In the genomic region with DNA sequence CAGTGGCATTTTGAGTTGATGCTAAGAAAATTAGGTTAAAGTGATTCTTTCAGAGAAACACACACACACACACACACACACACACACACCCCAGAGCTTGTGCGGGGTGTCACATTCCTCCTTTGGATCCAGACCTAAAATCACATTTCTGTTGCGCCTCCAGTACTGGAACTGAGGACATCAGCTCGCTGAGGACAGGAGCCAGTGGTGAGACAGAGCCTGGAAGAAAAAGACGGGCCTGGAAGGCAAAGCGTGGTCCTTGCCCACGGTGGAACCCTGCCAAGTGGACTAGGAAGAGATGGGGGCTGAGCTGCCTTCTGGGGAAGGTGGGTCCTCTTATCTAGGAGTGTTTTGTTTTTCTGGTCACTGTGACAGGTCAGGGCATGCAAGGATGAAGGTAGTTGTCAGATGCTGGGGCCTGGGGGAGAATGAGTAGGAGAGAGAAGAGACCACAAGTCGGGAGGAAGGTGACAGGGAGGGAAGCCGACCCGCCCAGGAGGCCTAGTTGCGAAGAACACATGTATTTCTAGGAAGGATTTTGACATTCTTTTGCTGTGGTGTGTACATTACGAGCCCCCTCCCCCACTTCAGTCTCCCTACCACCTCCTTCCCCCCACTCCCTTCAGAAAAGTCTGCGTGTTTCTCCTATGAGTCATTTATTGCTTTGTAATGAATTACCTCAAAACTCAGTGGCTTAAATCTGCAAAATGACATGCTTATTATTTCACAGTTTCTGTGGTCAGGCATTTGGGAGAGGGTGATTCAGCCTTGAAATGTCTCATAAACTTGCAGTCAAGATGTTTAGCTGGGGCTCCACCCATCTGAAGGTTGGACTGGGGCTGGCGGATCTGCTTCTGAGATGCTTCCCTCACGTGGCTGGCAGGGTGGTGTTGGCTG, we compare ENCODE assay signal across 11 cellular contexts. TPM values are rescaled to one million over a fixed set of nuclear protein-coding genes. Genes with fewer than 3 reads are reported as not detected.
A peak's percentile ranks its signal among the peaks of the same experiment; 100 is the strongest.
DNase-seq lines count a peak whose midpoint lies in the region; ATAC-seq and TF ChIP-seq lines count a peak whose summit lies in the region.
"Had no signal": no experiment of that assay in that cellular context is flagged by ENCODE, and none has a peak within 500 bp of the region (broad histone marks: within the 10 kb centered on the region; RNA-seq: fewer than 3 reads in every experiment).

No MANE protein-coding gene starts in this region.

- no peak overlapping the region for H2AFZ ChIP-seq in fibroblast of lung (ENCODE audit: low read length)

- H3K27ac ChIP-seq in fibroblast of lung (ENCODE audit: insufficient read depth, low read length) = peak overlapping the region; percentile 80
- H3K27ac ChIP-seq: ascending aorta, pancreas had no signal

- H3K36me3 ChIP-seq in fibroblast of lung (ENCODE audit: control insufficient read depth, insufficient read depth, low read length) = no peaks in the 10 kb centered on the region
- H3K36me3 ChIP-seq: ascending aorta, pancreas had no signal

- H3K79me2 ChIP-seq in fibroblast of lung (ENCODE audit: control insufficient read depth, insufficient read depth, low read length) = no peaks in the 10 kb centered on the region

- H3K9me3 ChIP-seq in fibroblast of lung (ENCODE audit: control insufficient read depth, insufficient read depth, low read depth, low read length) = peaks cover 4% of the 10 kb centered on the region
- H3K9me3 ChIP-seq: ascending aorta, pancreas had no signal

- H3K4me3 ChIP-seq in fibroblast of lung (replicated peaks in 1 of 4; ENCODE audit: control extremely low read depth in 1 of 4, insufficient read depth in 1 of 4, low read depth in 3 of 4, low read length in 4 of 4) = no peak overlapping the region
- H3K4me3 ChIP-seq: ascending aorta, K562, pancreas had no signal

- H3K9ac ChIP-seq in fibroblast of lung (ENCODE audit: insufficient read depth, low read length) = peak overlapping the region; percentile 2

- no peaks in the 10 kb centered on the region for H4K20me1 ChIP-seq in fibroblast of lung (ENCODE audit: control insufficient read depth, extremely low read depth, insufficient read depth, low read length)

- peaks cover 19% of the 10 kb centered on the region for H3K27me3 ChIP-seq in fibroblast of lung (ENCODE audit: control insufficient read depth, insufficient read depth, low read length)

- peak; percentile 3 for DNase-seq in left ventricle myocardium superior
- no peak for DNase-seq in cardiac septum (ENCODE audit: low spot score)
- DNase-seq in SKM-1 treated with dmso at 0.1 percent for 144 hours (lab: John Stamatoyannopoulos, UW; ENCODE audit: unreplicated experiment) = peak; percentile 46
- DNase-seq in fibroblast of lung (ENCODE audit: low read depth in 2 of 2) = peak; percentile 98 to 100
- peak; percentile 66 for DNase-seq in stimulated activated naive CD8-positive, alpha-beta T cell treated with anti-CD3 and anti-CD28 coated beads, Interleukin-15, Interleukin-2, amounts not matched to agents 100 U/mL and 50 U/mL, for 24 hours
- no peak for DNase-seq in islet precursor cell
- DNase-seq: pancreas had no signal

- TF ChIP-seq CTCF in fibroblast of lung (conservative IDR thresholded peaks at IDR 0.05 in 1 of 2, IDR thresholded peaks at IDR 0.05 in 1 of 2; ENCODE audit: low read depth in 1 of 2, low read length in 2 of 2) = no peak

- ATAC-seq in left ventricle myocardium superior (no peak), GM18909 (IDR thresholded peaks at IDR 0.05; ENCODE audit: poor library complexity, unreplicated experiment) (no peak), GM18502 (IDR thresholded peaks at IDR 0.05; ENCODE audit: poor library complexity, unreplicated experiment) (no peak)
- peak; percentile 87 for ATAC-seq in stimulated activated naive CD8-positive, alpha-beta T cell treated with anti-CD3 and anti-CD28 coated beads, Interleukin-15, Interleukin-2, amounts not matched to agents 100 U/mL and 50 U/mL, for 24 hours
- ATAC-seq: K562 had no signal

- H3K4me2 ChIP-seq in fibroblast of lung (ENCODE audit: extremely low read depth, insufficient read depth, low read length) = peak overlapping the region; percentile 59

- peaks cover 5% of the 10 kb centered on the region for H3K4me1 ChIP-seq in fibroblast of lung (ENCODE audit: control insufficient read depth, extremely low read depth, insufficient read depth, low read length)
- H3K4me1 ChIP-seq: pancreas had no signal

- intact Hi-C loops in left ventricle myocardium superior (cut with micrococcal nuclease) = no loop called here
- intact Hi-C loops in cardiac septum (cut with DNase I) = no loop called here

RNA-seq across cellular contexts. Expression of gene ELFN2, which starts 4.8 kb away (rescaled TPM):
- total RNA-seq in left ventricle myocardium superior (0.05 TPM), cardiac septum (0.03 TPM), fibroblast of lung (under 0.01 TPM in 2 replicates)
- 0.02 and 0.10 TPM in 2 replicates for polyA plus RNA-seq in fibroblast of lung
- 0.14 and 0.44 TPM in 2 replicates for polyA plus RNA-seq in fibroblast of lung (2012)
- 0.52 and 0.67 TPM in 2 replicates for polyA minus RNA-seq in fibroblast of lung (ENCODE audit: low replicate concordance)
- total RNA-seq: ascending aorta, K562 had no signal
- polyA plus RNA-seq: K562 had no signal

RNA-seq across cellular contexts. Expression of gene MFNG, which starts 54.1 kb away (rescaled TPM):
- total RNA-seq in left ventricle myocardium superior (13.9 TPM), cardiac septum (5.3 TPM), fibroblast of lung (under 0.01 TPM in 1 of 2 replicates, not detected in the other)
- polyA plus RNA-seq in fibroblast of lung = 0.15 TPM in 1 of 2 replicates, not detected in the other
- not detected in 2 replicates for polyA plus RNA-seq in fibroblast of lung (2012)
- polyA minus RNA-seq in fibroblast of lung (ENCODE audit: low replicate concordance) = not detected in 2 replicates

Comparison
In these comparisons a context has a peak if more than half of its experiments do, and no peak if none do; other contexts are left out.
1. DNase-seq: peak in left ventricle myocardium superior (single experiment), SKM-1 treated with dmso at 0.1 percent for 144 hours (single experiment), fibroblast of lung (2 of 2) and stimulated activated naive CD8-positive, alpha-beta T cell treated with anti-CD3 and anti-CD28 coated beads, Interleukin-15, Interleukin-2, amounts not matched to agents 100 U/mL and 50 U/mL, for 24 hours (single experiment); none in cardiac septum (single experiment) and islet precursor cell (single experiment).